9 cellular contexts compared by ENCODE assay signal in the genomic region with DNA sequence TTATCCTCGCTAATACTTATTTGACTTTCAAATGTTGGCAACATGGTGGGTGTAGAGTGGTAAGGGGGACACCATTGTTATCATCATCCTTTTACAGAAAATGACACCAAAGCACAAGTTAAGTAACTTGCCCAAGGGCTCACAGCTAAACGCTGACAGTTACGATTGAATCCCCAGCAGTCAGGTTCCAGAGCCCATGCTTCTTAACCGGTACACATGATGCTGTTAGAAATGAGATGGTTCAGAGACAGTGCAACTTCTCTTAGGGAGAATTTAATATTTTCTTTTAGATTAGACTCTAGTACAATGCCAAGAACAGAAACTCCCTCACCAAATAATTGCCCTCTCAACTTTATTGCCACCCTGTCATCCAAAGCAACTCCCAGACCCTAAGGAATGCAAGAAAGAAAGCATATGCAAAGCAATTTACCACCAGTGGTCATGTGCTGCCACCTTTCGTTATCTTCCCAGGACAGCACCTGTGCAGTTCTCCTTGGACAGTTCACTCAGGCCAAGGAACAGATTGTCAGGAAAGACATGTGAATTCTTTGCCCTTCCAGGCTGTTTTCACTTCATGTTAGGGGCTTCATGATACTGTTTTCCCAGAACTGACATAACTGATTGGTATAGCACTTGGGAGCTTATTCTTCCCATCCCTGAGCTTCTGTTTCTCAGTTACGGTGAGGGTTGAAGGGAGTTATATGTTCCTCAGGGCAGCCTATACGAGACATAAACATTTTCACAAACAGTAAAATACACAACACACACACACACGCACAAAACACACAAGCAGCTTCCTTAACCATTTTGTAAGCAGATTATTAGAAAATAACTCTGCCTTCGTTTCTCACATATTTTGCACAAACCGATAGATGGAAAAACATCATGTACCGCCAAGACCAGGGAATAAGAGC. TPM values are rescaled to one million over a fixed set of nuclear protein-coding genes. Genes with fewer than 3 reads are reported as not detected.
A peak's percentile ranks its signal among the peaks of the same experiment; 100 is the strongest.
DNase-seq lines count a peak whose midpoint lies in the region; ATAC-seq and TF ChIP-seq lines count a peak whose summit lies in the region.
"Had no signal": no experiment of that assay in that cellular context is flagged by ENCODE, and none has a peak within 500 bp of the region (broad histone marks: within the 10 kb centered on the region; RNA-seq: fewer than 3 reads in every experiment).

No MANE protein-coding gene starts in this region.

- H3K4me3 ChIP-seq in AG09309 (ENCODE audit: control insufficient read depth, low read depth, low read length) (no peak overlapping the region), astrocyte of the cerebellum (ENCODE audit: low read depth, low read length) (no peak overlapping the region), right lobe of liver (no peak overlapping the region)

- no peaks in the 10 kb centered on the region for H3K9me3 ChIP-seq in right lobe of liver

- no peak for TF ChIP-seq POLR2A in right lobe of liver (IDR thresholded peaks at IDR 0.05)

- ATAC-seq in right lobe of liver = peak; percentile 48 to 75 (median 70)

- no peaks in the 10 kb centered on the region for H3K27me3 ChIP-seq in right lobe of liver

- no peak for DNase-seq in AG09309 (ENCODE audit: low read depth)
- DNase-seq in G401 (ENCODE audit: low spot score) = peak; percentile 60
- peak; percentile 16 for DNase-seq in NCI-H226
- DNase-seq in astrocyte of the cerebellum (ENCODE audit: low read depth) = no peak
- no peak for DNase-seq in right lobe of liver
- DNase-seq in head of caudate nucleus = no peak
- no peak for DNase-seq in inferior parietal cortex (ENCODE audit: extremely low spot score)
- DNase-seq in stimulated activated CD4-positive, alpha-beta T cell treated with anti-CD3 and anti-CD28 coated beads, Interleukin-2, amount 100 ng/mL, for 48 hours = no peak
- DNase-seq: left cardiac atrium had no signal

- 71% methylated on average over 10 of the region's 11 CpGs for WGBS in right lobe of liver (ENCODE audit: insufficient coverage, low coverage, low lambda C conversion rate, missing lambda C conversion rate)

- in situ Hi-C loops in G401 (cut with HindIII; ENCODE audit: low sequenced_read_pairs) = loop anchor here (10.0 kb wide), 1 partner anchor 123 kb away; no protein-coding TSS in a partner anchor
- in situ Hi-C loops in astrocyte of the cerebellum (cut with HindIII; ENCODE audit: low sequenced_read_pairs) = loop anchor here (5.0 kb wide), 1 partner anchor 36 kb away; no protein-coding TSS in a partner anchor

- no peaks in the 10 kb centered on the region for H3K4me1 ChIP-seq in right lobe of liver

- TF ChIP-seq CTCF in AG09309 (IDR thresholded peaks at IDR 0.05; ENCODE audit: control insufficient read depth, insufficient read depth, low read depth, low read length, missing control alignments) = peak; percentile 62
- peak; percentile 60 for TF ChIP-seq CTCF in astrocyte of the cerebellum (IDR thresholded peaks at IDR 0.05; ENCODE audit: low read depth, low read length, missing control alignments)
- peak; percentile 49 to 60 (median 58) for TF ChIP-seq CTCF in right lobe of liver (IDR thresholded peaks at IDR 0.05)

- intact Hi-C loops in right lobe of liver (cut with DNase I) = loop anchor here in 1 of 2 donors (5.0 kb wide), 1 partner anchor 66 kb away; no protein-coding TSS in a partner anchor
- intact Hi-C loops in head of caudate nucleus (cut with DNase I) = no loop called here

- no peaks in the 10 kb centered on the region for H3K36me3 ChIP-seq in right lobe of liver

- H3K27ac ChIP-seq in right lobe of liver = no peak overlapping the region

RNA-seq across cellular contexts. Expression of gene HLA-DMA, which starts 5.1 kb away (rescaled TPM):
- 11.4 and 15.8 TPM in 2 replicates for total RNA-seq in G401 (2014; rRNA removed; shearing (Covaris generic))
- total RNA-seq in right lobe of liver = 10 to 100 TPM in 4 of 6 experiments, 1 to 10 TPM in 2; 6.9 to 26.2 (median 10.7) TPM

RNA-seq across cellular contexts. Expression of gene HLA-DMB, which starts 7.0 kb away (rescaled TPM):
- 3.2 and 8.0 TPM in 2 replicates for total RNA-seq in G401 (2014; rRNA removed; shearing (Covaris generic))
- 10 to 100 TPM in 1 of 6 experiments, 1 to 10 TPM in 5; 1.8 to 22.0 (median 6.5) TPM for total RNA-seq in right lobe of liver

RNA-seq across cellular contexts. Expression of gene BRD2, which starts 20.6 kb away (rescaled TPM):
- 96.4 and 172 TPM in 2 replicates for total RNA-seq in G401 (2014; rRNA removed; shearing (Covaris generic))
- 100 to 1,000 TPM in 1 of 6 experiments, 10 to 100 TPM in 5; 66.3 to 111 (median 73.7) TPM for total RNA-seq in right lobe of liver

Comparison
In these comparisons a context has a peak if more than half of its experiments do, and no peak if none do; other contexts are left out.
1. DNase-seq: peak in G401 (single experiment) and NCI-H226 (single experiment); none in AG09309 (single experiment), astrocyte of the cerebellum (single experiment), right lobe of liver (0 of 3), head of caudate nucleus (0 of 42), inferior parietal cortex (single experiment) and stimulated activated CD4-positive, alpha-beta T cell treated with anti-CD3 and anti-CD28 coated beads, Interleukin-2, amount 100 ng/mL, for 48 hours (0 of 2).
2. Peak in every context shown above with its lines, with median percentiles within 50 percentile points of each other: CTCF ChIP-seq.